8 cellular contexts compared by ENCODE assay signal in genomic region chr1:200979574-200980451, GRCh38. TPM values are rescaled to one million over a fixed set of nuclear protein-coding genes. Genes with fewer than 3 reads are reported as not detected.
DNase-seq lines count a peak whose midpoint lies in the region; ATAC-seq, FAIRE-seq and TF ChIP-seq lines count a peak whose summit lies in the region.

No MANE protein-coding gene starts in this region.

- ATAC-seq in heart right ventricle (no peak), HG02840 (IDR thresholded peaks at IDR 0.05; ENCODE audit: low FRiP score, unreplicated experiment) (no peak)

- no peak overlapping the region for H3K27ac ChIP-seq in heart right ventricle

- peaks cover 0 to 8% (median 0%) of the 10 kb centered on the region in 9 donors for H3K4me1 ChIP-seq in heart right ventricle

- WGBS in heart right ventricle, 2 donors = 83 to 87% methylated on average over 13 of the region's 13 CpGs

- peaks cover 0 to 82% (median 0%) of the 10 kb centered on the region in 9 donors for H3K36me3 ChIP-seq in heart right ventricle

- intact Hi-C loops in heart right ventricle (cut with DNase I) = loop anchor here in 2 of 10 donors (10.0 kb wide), 1 partner anchor 245 kb away; no protein-coding TSS in a partner anchor
- intact Hi-C loops in cardiac septum (cut with DNase I) = no loop called here

- H3K27me3 ChIP-seq in heart right ventricle = no peaks in the 10 kb centered on the region

- no peak overlapping the region for H3K4me3 ChIP-seq in heart right ventricle
- H3K4me3 ChIP-seq in fibroblast of villous mesenchyme (ENCODE audit: low read depth, low read length) = no peak overlapping the region

- DNase-seq in heart right ventricle (no peak), cardiac septum (ENCODE audit: low spot score) (no peak), NCI-H774 (lab: John Stamatoyannopoulos, UW) (peak; percentile 3), fibroblast of villous mesenchyme (ENCODE audit: low read depth) (peak; percentile 7), frontal cortex (ENCODE audit: low spot score in 2 of 2) (no peak)
- peak in 2 of 3 experiments; percentile 61 to 70 for DNase-seq in activated CD8-positive, alpha-beta memory T cell treated with anti-CD3 and anti-CD28 coated beads for 48 hours (ENCODE audit: low read depth in 2 of 3, low spot score in 2 of 3)
- DNase-seq in stimulated activated CD4-positive, alpha-beta T cell treated with anti-CD3 and anti-CD28 coated beads, Interleukin-2, amount 100 ng/mL, for 48 hours = peak; percentile 72 to 75

- peaks cover 0 to 7% (median 0%) of the 10 kb centered on the region in 11 donors for H3K9me3 ChIP-seq in heart right ventricle

- FAIRE-seq in frontal cortex (lab: Jason Lieb, UNC) = no peak

- TF ChIP-seq CTCF in heart right ventricle (IDR thresholded peaks at IDR 0.05) (peak in 8 of 9 donors; percentile 6 to 66 (median 34)), fibroblast of villous mesenchyme (IDR thresholded peaks at IDR 0.05; ENCODE audit: insufficient read depth, low read depth, low read length) (peak; percentile 50)

RNA-seq across cellular contexts. Expression of gene KIF21B, which starts 43.7 kb away (rescaled TPM):
- total RNA-seq in heart right ventricle (1 to 10 TPM in 1 of 10 donors, under 1 TPM in 9; 0.32 to 2.6 (median 0.41) TPM), cardiac septum (0.73 TPM), fibroblast of villous mesenchyme (under 0.01 and 0.32 TPM in 2 replicates), frontal cortex (127 TPM)
- polyA plus RNA-seq in heart right ventricle = under 1 TPM; 0.10 to 0.44 TPM

Comparison
In these comparisons a context has a peak if more than half of its experiments do, and no peak if none do; other contexts are left out.
1. DNase-seq: peak in NCI-H774 (single experiment), activated CD8-positive, alpha-beta memory T cell treated with anti-CD3 and anti-CD28 coated beads for 48 hours (2 of 3), fibroblast of villous mesenchyme (single experiment) and stimulated activated CD4-positive, alpha-beta T cell treated with anti-CD3 and anti-CD28 coated beads, Interleukin-2, amount 100 ng/mL, for 48 hours (2 of 2); none in heart right ventricle (0 of 2), cardiac septum (single experiment) and frontal cortex (0 of 2).
2. RNA of gene KIF21B, which starts 43.7 kb away (total RNA-seq): 127 TPM in frontal cortex (single experiment); 0.73 TPM in cardiac septum (single experiment), 0.32 to 2.6 TPM in heart right ventricle and under 0.01 to 0.32 TPM in fibroblast of villous mesenchyme; every median in the first group is over 10 times any median in the second.